ENCODE assay signal across 22 cellular contexts in the genomic region with DNA sequence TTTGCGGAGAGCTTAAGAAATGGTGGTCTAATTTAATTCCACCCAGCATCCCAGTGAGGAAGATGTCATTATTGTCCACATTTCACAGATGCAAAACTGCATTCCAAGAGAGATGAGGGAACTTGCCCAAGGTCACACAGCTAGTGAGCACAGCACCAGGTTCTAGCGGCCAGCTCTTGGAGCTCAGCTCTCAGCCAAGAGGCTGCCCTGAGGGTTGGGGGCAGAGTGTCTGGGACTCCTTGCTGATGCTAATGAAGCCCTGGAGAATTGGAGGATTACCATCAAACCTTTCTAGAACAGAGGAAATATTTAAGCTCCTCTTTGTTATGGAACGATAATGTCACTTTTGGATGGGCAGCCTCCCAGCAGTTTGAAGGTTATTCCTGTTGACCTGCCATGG. TPM values are rescaled to one million over a fixed set of nuclear protein-coding genes. Genes with fewer than 3 reads are reported as not detected.
DNase-seq lines count a peak whose midpoint lies in the region; ATAC-seq and TF ChIP-seq lines count a peak whose summit lies in the region.
"Had no signal": no experiment of that assay in that cellular context is flagged by ENCODE, and none has a peak within 500 bp of the region (broad histone marks: within the 10 kb centered on the region; RNA-seq: fewer than 3 reads in every experiment).

No MANE protein-coding gene starts in this region.

- H3K4me3 ChIP-seq in NT2/D1 (ENCODE audit: insufficient read length, low read depth) (no peak overlapping the region), gastroesophageal sphincter (no peak overlapping the region)
- H3K4me3 ChIP-seq: lower lobe of right lung, sigmoid colon had no signal

- no peak overlapping the region for H3K9ac ChIP-seq in NT2/D1 (ENCODE audit: insufficient read length, low read depth)

- H3K36me3 ChIP-seq in NT2/D1 (ENCODE audit: insufficient read depth, insufficient read length, low read length): no peaks in the 10 kb centered on the region
- H3K36me3 ChIP-seq in gastroesophageal sphincter: no peaks in the 10 kb centered on the region
- H3K36me3 ChIP-seq: BE2C, lower lobe of right lung, sigmoid colon had no signal

- no peak for TF ChIP-seq EP300 in gastroesophageal sphincter (IDR thresholded peaks at IDR 0.05)

- TF ChIP-seq CTCF in gastroesophageal sphincter (IDR thresholded peaks at IDR 0.05): no peak

- DNase-seq in Ammon's horn (ENCODE audit: low spot score) (peak; percentile 43), NT2/D1 (ENCODE audit: low read depth, low spot score) (peak; percentile 61), epithelial cell of prostate (ENCODE audit: low read depth, low spot score) (no peak), midbrain (lab: John Stamatoyannopoulos, UW) (peak; percentile 7), LoVo (ENCODE audit: low spot score) (no peak)
- DNase-seq: activated CD4-positive, alpha-beta T cell treated with anti-CD3 and anti-CD28 coated beads, Interleukin-2, amount 10 ng/mL, durations not matched to agents 7 days and 5 days; activated naive CD4-positive, alpha-beta T cell treated with Interleukin-2 at 50 U/mL for 16 hours; activated T-cell treated with anti-CD3 and anti-CD28 coated beads, Interleukin-2, amount 50 U/mL, for 72 hours; BE2C; kidney glomerular epithelial cell; lower lobe of right lung; NCI-H1048; NCI-H1694; NCI-H510A; SHP77; sigmoid colon; stimulated activated naive B cell treated with anti-CD40 and anti-IgM and Interleukin-4, amounts not matched to agents 10 μg/mL and 1 μg/mL and 100 μg/mL, for 72 hours had no signal

- H3K27ac ChIP-seq in epithelial cell of prostate (peak overlapping the region; percentile 84), gastroesophageal sphincter (no peak overlapping the region)
- H3K27ac ChIP-seq: lower lobe of right lung, sigmoid colon, VCaP had no signal

- TF ChIP-seq POLR2A in gastroesophageal sphincter (IDR thresholded peaks at IDR 0.05): no peak

- H3K4me1 ChIP-seq in NT2/D1 (ENCODE audit: insufficient read depth, insufficient read length) (peaks cover 3% of the 10 kb centered on the region), gastroesophageal sphincter (no peaks in the 10 kb centered on the region)
- H3K4me1 ChIP-seq: lower lobe of right lung had no signal

- H3K9me3 ChIP-seq in NT2/D1 (ENCODE audit: insufficient read depth, low read length) (no peaks in the 10 kb centered on the region), gastroesophageal sphincter (no peaks in the 10 kb centered on the region)
- H3K9me3 ChIP-seq: BE2C, lower lobe of right lung, sigmoid colon had no signal

- WGBS in gastroesophageal sphincter (ENCODE audit: low coverage in 1 of 2), 2 donors: 56 to 77% methylated on average over 2 of the region's 3 CpGs

- ATAC-seq in HG03432 (IDR thresholded peaks at IDR 0.05; ENCODE audit: unreplicated experiment) (no peak), HG02852 (IDR thresholded peaks at IDR 0.05; ENCODE audit: unreplicated experiment) (no peak), gastroesophageal sphincter (no peak)
- ATAC-seq: activated T-cell treated with anti-CD3 and anti-CD28 coated beads, Interleukin-2, amount 50 U/mL, for 72 hours; lower lobe of right lung had no signal

- no peaks in the 10 kb centered on the region for H3K27me3 ChIP-seq in NT2/D1 (ENCODE audit: insufficient read depth, insufficient read length)
- H3K27me3 ChIP-seq in gastroesophageal sphincter: peaks cover 10% of the 10 kb centered on the region
- H3K27me3 ChIP-seq: BE2C, sigmoid colon had no signal

RNA-seq across cellular contexts. Expression of gene PLPP4, which starts 48.0 kb away (rescaled TPM):
- total RNA-seq in gastroesophageal sphincter: 1 to 10 TPM in 1 of 4 donors, not detected in 3; 2.5 TPM
- total RNA-seq: activated CD4-positive, alpha-beta T cell treated with anti-CD3 and anti-CD28 coated beads, Interleukin-2, amount 10 ng/mL, durations not matched to agents 7 days and 5 days; activated T-cell treated with anti-CD3 and anti-CD28 coated beads, Interleukin-2, amount 50 U/mL, for 72 hours; lower lobe of right lung; posterior vena cava had no signal

Comparison
In these comparisons a context has a peak if more than half of its experiments do, and no peak if none do; other contexts are left out.
1. DNase-seq: peak in Ammon's horn (single experiment), NT2/D1 (single experiment) and midbrain (single experiment); none in epithelial cell of prostate (single experiment) and LoVo (single experiment).